Comparison of ENCODE assay signal across 18 cellular contexts in genomic region chr6:8137529-8137939, GRCh38. TPM values are rescaled to one million over a fixed set of nuclear protein-coding genes. Genes with fewer than 3 reads are reported as not detected.
A peak's percentile ranks its signal among the peaks of the same experiment; 100 is the strongest.
DNase-seq lines count a peak whose midpoint lies in the region; ATAC-seq and TF ChIP-seq lines count a peak whose summit lies in the region.
"Had no signal": no experiment of that assay in that cellular context is flagged by ENCODE, and none has a peak within 500 bp of the region (broad histone marks: within the 10 kb centered on the region; RNA-seq: fewer than 3 reads in every experiment).

No MANE protein-coding gene starts in this region.

- no peak overlapping the region for H3K27ac Mint-ChIP-seq in GM23338
- H3K27ac Mint-ChIP-seq: B cell; CD4-positive, CD25-positive, alpha-beta regulatory T cell; CD8-positive, alpha-beta memory T cell had no signal

- H3K27ac ChIP-seq in GM23338 (ENCODE audit: low read depth): no peak overlapping the region
- H3K27ac ChIP-seq in VCaP: peak overlapping the region; percentile 25
- no peak overlapping the region for H3K27ac ChIP-seq in osteoblast (ENCODE audit: low read depth, low read length)
- H3K27ac ChIP-seq: BLaER1 treated with 17β-estradiol and CSF1 and Interleukin-3, amounts not matched to agents 10 nM and 100 nM; GM23248 had no signal

- H2AFZ ChIP-seq in GM23338 (peak overlapping the region; percentile 74; the same call in 1 of the 2 replicates), osteoblast (ENCODE audit: low read length) (peak overlapping the region; percentile 58)
- H2AFZ ChIP-seq: GM23248 had no signal

- H3K4me1 ChIP-seq in GM23338 (ENCODE audit: insufficient read depth) (no peaks in the 10 kb centered on the region), osteoblast (ENCODE audit: insufficient read depth, low read length) (no peaks in the 10 kb centered on the region)

- H3K4me3 ChIP-seq in GM23338 (no peak overlapping the region), osteoblast (ENCODE audit: insufficient read depth, low read length) (no peak overlapping the region)
- H3K4me3 ChIP-seq: BLaER1 treated with 17β-estradiol and CSF1 and Interleukin-3, amounts not matched to agents 10 nM and 100 nM; GM23248 had no signal

- H3K27me3 Mint-ChIP-seq in GM23338 (ENCODE audit: insufficient read depth, low read depth, poor library complexity): peaks cover 8% of the 10 kb centered on the region

- no peaks in the 10 kb centered on the region for H3K27me3 ChIP-seq in GM23338 (ENCODE audit: insufficient read depth)
- no peaks in the 10 kb centered on the region for H3K27me3 ChIP-seq in osteoblast (ENCODE audit: insufficient read depth, low read length)
- H3K27me3 ChIP-seq: BLaER1 treated with 17β-estradiol and CSF1 and Interleukin-3, amounts not matched to agents 10 nM and 100 nM had no signal

- no peaks in the 10 kb centered on the region for H3K9me3 Mint-ChIP-seq in GM23338
- H3K9me3 Mint-ChIP-seq: CD4-positive, CD25-positive, alpha-beta regulatory T cell; CD8-positive, alpha-beta memory T cell had no signal

- ATAC-seq in GM23338: no peak

- H3K79me2 ChIP-seq in GM23338 (replicated peaks; ENCODE audit: insufficient read depth) (no peaks in the 10 kb centered on the region), osteoblast (ENCODE audit: insufficient read depth, low read length) (no peaks in the 10 kb centered on the region)

- H3K36me3 Mint-ChIP-seq in GM23338 (ENCODE audit: low read depth): no peaks in the 10 kb centered on the region
- H3K36me3 Mint-ChIP-seq: CD4-positive, CD25-positive, alpha-beta regulatory T cell; CD8-positive, alpha-beta memory T cell had no signal

- no peak overlapping the region for H3K4me2 ChIP-seq in GM23338
- H3K4me2 ChIP-seq in osteoblast (ENCODE audit: insufficient read depth, low read length): no peak overlapping the region
- H3K4me2 ChIP-seq: BLaER1 treated with 17β-estradiol and CSF1 and Interleukin-3, amounts not matched to agents 10 nM and 100 nM had no signal

- no peaks in the 10 kb centered on the region for H3K9me3 ChIP-seq in osteoblast (ENCODE audit: low read depth, low read length)
- H3K9me3 ChIP-seq: BLaER1 treated with 17β-estradiol and CSF1 and Interleukin-3, amounts not matched to agents 10 nM and 100 nM had no signal

- no peak for TF ChIP-seq CTCF in GM23338 (conservative IDR thresholded peaks at IDR 0.05; ENCODE audit: low read depth in 2 of 2)
- TF ChIP-seq CTCF in VCaP (conservative IDR thresholded peaks at IDR 0.05): no peak
- no peak for TF ChIP-seq CTCF in osteoblast (IDR thresholded peaks at IDR 0.05; ENCODE audit: extremely low read depth, low read depth, low read length)

- no peaks in the 10 kb centered on the region for H3K4me1 Mint-ChIP-seq in GM23338
- H3K4me1 Mint-ChIP-seq: B cell; CD4-positive, CD25-positive, alpha-beta regulatory T cell; CD8-positive, alpha-beta memory T cell had no signal

- H4K20me1 ChIP-seq in GM23338 (replicated peaks; ENCODE audit: insufficient read depth) (no peaks in the 10 kb centered on the region), osteoblast (ENCODE audit: insufficient read depth, low read length) (no peaks in the 10 kb centered on the region)
- H4K20me1 ChIP-seq: BLaER1 treated with 17β-estradiol and CSF1 and Interleukin-3, amounts not matched to agents 10 nM and 100 nM had no signal

- H3K36me3 ChIP-seq in GM23338 (ENCODE audit: insufficient read depth) (no peaks in the 10 kb centered on the region), osteoblast (ENCODE audit: insufficient read depth, low read length) (no peaks in the 10 kb centered on the region)
- H3K36me3 ChIP-seq: BLaER1 treated with 17β-estradiol and CSF1 and Interleukin-3, amounts not matched to agents 10 nM and 100 nM had no signal

- H3F3A ChIP-seq in GM23338 (replicated peaks; ENCODE audit: low read depth): no peaks in the 10 kb centered on the region

- no peak for DNase-seq in GM23338 (ENCODE audit: low spot score)
- peak; percentile 10 for DNase-seq in iris pigment epithelial cell (ENCODE audit: low read depth)
- no peak for DNase-seq in osteoblast (ENCODE audit: insufficient read length, low spot score, missing footprints)
- DNase-seq in NCI-H187 (lab: John Stamatoyannopoulos, UW): no peak
- no peak for DNase-seq in C1 segment of cervical spinal cord (lab: John Stamatoyannopoulos, UW)
- DNase-seq in SW480 (ENCODE audit: low spot score): no peak
- DNase-seq: CD4-positive, CD25-positive, alpha-beta regulatory T cell; CD8-positive, alpha-beta memory T cell; COR-L47; DMS 273 treated with DMSO at 0.1 percent for 48 hours; DMS53; DND-41; EL; GM23248; HCEC 1CT had no signal

- H3K9me2 ChIP-seq in GM23338 (ENCODE audit: insufficient read depth): no peaks in the 10 kb centered on the region

- no peak overlapping the region for H3K4me3 Mint-ChIP-seq in GM23338
- H3K4me3 Mint-ChIP-seq: B cell; CD4-positive, CD25-positive, alpha-beta regulatory T cell; CD8-positive, alpha-beta memory T cell had no signal

TF ChIP-seq in GM23338, 12 proteins besides CTCF, POLR2A, EP300 and RAD21:
- TF ChIP-seq POLR2AphosphoS5 (IDR thresholded peaks at IDR 0.05; ENCODE audit: low read depth) (no peak), NANOG (IDR thresholded peaks at IDR 0.05; ENCODE audit: borderline replicate concordance) (no peak), ZNF114 (CRISPR knock-in tag; IDR thresholded peaks at IDR 0.05) (no peak), STAT1 (IDR thresholded peaks at IDR 0.05; ENCODE audit: unreplicated experiment) (no peak), ZNF462 (CRISPR knock-in tag; IDR thresholded peaks at IDR 0.05) (no peak), ZNF331 (CRISPR knock-in tag; IDR thresholded peaks at IDR 0.05; ENCODE audit: low read depth) (no peak), EZH2phosphoT487 (IDR thresholded peaks at IDR 0.05; ENCODE audit: unreplicated experiment) (no peak)

RNA-seq across cellular contexts. Expression of gene EEF1E1, which starts 35.2 kb away (rescaled TPM):
- total RNA-seq in GM23338 (2014; rRNA removed; shearing (Covaris generic)): 196 and 317 TPM in 2 replicates
- polyA plus RNA-seq in GM23338 (2016; fragmentation: Nextera tagmentation; extraction: Ambion mirVana): 273 and 298 TPM in 2 replicates
- 25.3 TPM in 2 replicates for total RNA-seq in osteoblast
